Comparison of ENCODE assay signal across 21 cellular contexts in the genomic region with DNA sequence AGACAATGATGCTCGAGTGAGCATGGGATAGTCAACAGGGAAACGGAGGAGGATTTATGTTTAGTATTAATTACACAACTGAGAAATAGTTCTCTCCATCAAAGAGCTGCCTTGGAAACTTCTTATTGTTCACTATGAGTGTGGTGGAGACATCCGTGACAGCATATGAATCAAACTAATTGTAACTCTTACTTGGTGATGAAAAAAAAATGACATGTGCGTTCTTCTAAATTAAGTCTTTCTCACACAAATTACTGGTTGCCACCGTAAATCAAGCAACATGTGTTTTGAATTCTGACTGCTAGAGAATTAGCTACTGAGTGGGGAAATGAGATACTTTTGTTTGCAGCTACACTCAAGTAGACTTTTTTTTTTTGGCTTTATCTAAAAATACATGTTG.
A peak's percentile ranks its signal among the peaks of the same experiment; 100 is the strongest.
DNase-seq lines count a peak whose midpoint lies in the region; TF ChIP-seq lines count a peak whose summit lies in the region.
"Had no signal": no experiment of that assay in that cellular context is flagged by ENCODE, and none has a peak within 500 bp of the region (broad histone marks: within the 10 kb centered on the region; RNA-seq: fewer than 3 reads in every experiment).

No MANE protein-coding gene starts in this region.

- no peaks in the 10 kb centered on the region for H3K27me3 Mint-ChIP-seq in endodermal cell (ENCODE audit: insufficient read depth)
- no peaks in the 10 kb centered on the region for H3K27me3 Mint-ChIP-seq in activated T-helper 1 cell treated with anti-CD3 and anti-CD28 coated beads, Interleukin-12 subunit alpha, Interleukin-12 subunit beta, Interleukin-2, Interleukin-4 antibody, amounts not matched to agents 30 ng/mL and 10 ng/mL and 1 ng/mL, durations not matched to agents 14 hours and 24 hours and 36 hours (ENCODE audit: insufficient read depth)
- H3K27me3 Mint-ChIP-seq: B cell, IgD-negative memory B cell had no signal

- TF ChIP-seq CTCF in endodermal cell (conservative IDR thresholded peaks at IDR 0.05): no peak

- no peaks in the 10 kb centered on the region for H3K36me3 ChIP-seq in endodermal cell (ENCODE audit: control insufficient read depth, insufficient read depth, low read length)
- H3K36me3 ChIP-seq: SJSA1 had no signal

- H3K27ac ChIP-seq in endodermal cell (ENCODE audit: low read depth, low read length): peak overlapping the region; percentile 64
- H3K27ac ChIP-seq: 22Rv1, GM23248, SJSA1 had no signal

- intact Hi-C loops in activated T-helper 1 cell treated with anti-CD3 and anti-CD28 coated beads, Interleukin-12 subunit alpha, Interleukin-12 subunit beta, Interleukin-2, Interleukin-4 antibody, amounts not matched to agents 30 ng/mL and 10 ng/mL and 1 ng/mL, durations not matched to agents 14 hours and 24 hours and 36 hours (cut with micrococcal nuclease): no loop called here

- H3K9me3 ChIP-seq in endodermal cell (ENCODE audit: control insufficient read depth, low read length): peaks cover 10% of the 10 kb centered on the region
- H3K9me3 ChIP-seq: SJSA1 had no signal

- H3K36me3 Mint-ChIP-seq in endodermal cell (ENCODE audit: low read depth): peaks cover 12% of the 10 kb centered on the region
- no peaks in the 10 kb centered on the region for H3K36me3 Mint-ChIP-seq in activated T-helper 1 cell treated with anti-CD3 and anti-CD28 coated beads, Interleukin-12 subunit alpha, Interleukin-12 subunit beta, Interleukin-2, Interleukin-4 antibody, amounts not matched to agents 30 ng/mL and 10 ng/mL and 1 ng/mL, durations not matched to agents 14 hours and 24 hours and 36 hours (ENCODE audit: low read depth)
- H3K36me3 Mint-ChIP-seq: IgD-negative memory B cell had no signal

- peaks cover 3% of the 10 kb centered on the region for H3K9me3 Mint-ChIP-seq in endodermal cell
- H3K9me3 Mint-ChIP-seq in activated T-helper 1 cell treated with anti-CD3 and anti-CD28 coated beads, Interleukin-12 subunit alpha, Interleukin-12 subunit beta, Interleukin-2, Interleukin-4 antibody, amounts not matched to agents 30 ng/mL and 10 ng/mL and 1 ng/mL, durations not matched to agents 14 hours and 24 hours and 36 hours: peaks cover 4% of the 10 kb centered on the region

- peaks cover 4% of the 10 kb centered on the region for H3K4me1 Mint-ChIP-seq in endodermal cell
- H3K4me1 Mint-ChIP-seq in activated T-helper 1 cell treated with anti-CD3 and anti-CD28 coated beads, Interleukin-12 subunit alpha, Interleukin-12 subunit beta, Interleukin-2, Interleukin-4 antibody, amounts not matched to agents 30 ng/mL and 10 ng/mL and 1 ng/mL, durations not matched to agents 14 hours and 24 hours and 36 hours (ENCODE audit: low read depth): no peaks in the 10 kb centered on the region
- H3K4me1 Mint-ChIP-seq: B cell, IgD-negative memory B cell had no signal

- no peak overlapping the region for H3K27ac Mint-ChIP-seq in endodermal cell
- no peak overlapping the region for H3K27ac Mint-ChIP-seq in activated T-helper 1 cell treated with anti-CD3 and anti-CD28 coated beads, Interleukin-12 subunit alpha, Interleukin-12 subunit beta, Interleukin-2, Interleukin-4 antibody, amounts not matched to agents 30 ng/mL and 10 ng/mL and 1 ng/mL, durations not matched to agents 14 hours and 24 hours and 36 hours
- H3K27ac Mint-ChIP-seq: B cell, IgD-negative memory B cell had no signal

- no peak overlapping the region for H3K4me3 ChIP-seq in endodermal cell (ENCODE audit: low read length)
- H3K4me3 ChIP-seq: GM23248, SJSA1 had no signal

- no peaks in the 10 kb centered on the region for H3K4me1 ChIP-seq in endodermal cell (ENCODE audit: control insufficient read depth, insufficient read depth, low read length)
- H3K4me1 ChIP-seq: SJSA1 had no signal

- WGBS in endodermal cell (ENCODE audit: insufficient coverage in 1 of 2, insufficient read length in 1 of 2), 2 experiments: 93% methylated on average over 5 of the region's 5 CpGs; no CpG with 5 or more reads in 1 of the 2 experiments

- peak; percentile 53 for DNase-seq in NCI-H1105 treated with DMSO at 0.1 percent for 48 hours (lab: John Stamatoyannopoulos, UW)
- no peak for DNase-seq in NCI-H1105 (lab: John Stamatoyannopoulos, UW)
- DNase-seq in NCI-H2227 treated with DMSO at 0.1 percent for 48 hours (lab: John Stamatoyannopoulos, UW): peak; percentile 20
- DNase-seq in endodermal cell: no peak
- DNase-seq in pons (ENCODE audit: low spot score): peak; percentile 36
- no peak for DNase-seq in midbrain (lab: John Stamatoyannopoulos, UW)
- DNase-seq in NCI-H446 (lab: John Stamatoyannopoulos, UW): no peak
- DNase-seq in activated T-helper 1 cell treated with anti-CD3 and anti-CD28 coated beads, Interleukin-12 subunit alpha, Interleukin-12 subunit beta, Interleukin-2, Interleukin-4 antibody, amounts not matched to agents 30 ng/mL and 10 ng/mL and 1 ng/mL, durations not matched to agents 14 hours and 24 hours and 36 hours (ENCODE audit: low spot score): no peak
- DNase-seq: GDM1, GM23248, HCEC 1CT, MM.1S, NCI-H1092, NCI-H1694 treated with DMSO at 0.1 percent for 48 hours, NCI-H2171 treated with DMSO at 0.1 percent for 48 hours, NCI-H510A, NCI-H82 had no signal

- H3K9ac ChIP-seq in endodermal cell (ENCODE audit: extremely low read depth, low read length, poor library complexity, severe bottlenecking): no peak overlapping the region
- H3K9ac ChIP-seq: GM23248 had no signal

- H3K4me3 Mint-ChIP-seq in endodermal cell: no peak overlapping the region
- H3K4me3 Mint-ChIP-seq in activated T-helper 1 cell treated with anti-CD3 and anti-CD28 coated beads, Interleukin-12 subunit alpha, Interleukin-12 subunit beta, Interleukin-2, Interleukin-4 antibody, amounts not matched to agents 30 ng/mL and 10 ng/mL and 1 ng/mL, durations not matched to agents 14 hours and 24 hours and 36 hours: no peak overlapping the region
- H3K4me3 Mint-ChIP-seq: B cell, IgD-negative memory B cell had no signal

- no peaks in the 10 kb centered on the region for H3K27me3 ChIP-seq in endodermal cell (ENCODE audit: control insufficient read depth, insufficient read depth, low read length, poor library complexity, severe bottlenecking)

Comparison
In these comparisons a context has a peak if more than half of its experiments do, and no peak if none do; other contexts are left out.
1. DNase-seq: peak in NCI-H1105 treated with DMSO at 0.1 percent for 48 hours (single experiment), NCI-H2227 treated with DMSO at 0.1 percent for 48 hours (single experiment) and pons (single experiment); none in NCI-H1105 (single experiment), endodermal cell (single experiment), midbrain (single experiment), NCI-H446 (0 of 2) and activated T-helper 1 cell treated with anti-CD3 and anti-CD28 coated beads, Interleukin-12 subunit alpha, Interleukin-12 subunit beta, Interleukin-2, Interleukin-4 antibody, amounts not matched to agents 30 ng/mL and 10 ng/mL and 1 ng/mL, durations not matched to agents 14 hours and 24 hours and 36 hours (single experiment).